8 cellular contexts compared by ENCODE assay signal in genomic region chr1:27392778-27393635, GRCh38. TPM values are rescaled to one million over a fixed set of nuclear protein-coding genes. Genes with fewer than 3 reads are reported as not detected.
A peak's percentile ranks its signal among the peaks of the same experiment; 100 is the strongest.
DNase-seq lines count a peak whose midpoint lies in the region; ATAC-seq and TF ChIP-seq lines count a peak whose summit lies in the region.

No MANE protein-coding gene starts in this region.

- H3K36me3 ChIP-seq in HUES6 (ENCODE audit: control insufficient read depth, insufficient read depth, low read length), result peaks cover 8% of the 10 kb centered on the region
- no peaks in the 10 kb centered on the region for H3K36me3 ChIP-seq in mammary epithelial cell (ENCODE audit: insufficient read depth, low read length)

- H2AFZ ChIP-seq in mammary epithelial cell (ENCODE audit: low read depth, low read length), result peak overlapping the region; percentile 94

- DNase-seq in D341Med (ENCODE audit: low spot score) (peak; percentile 25), mammary epithelial cell (no peak), myocyte (ENCODE audit: low read depth) (peak; percentile 34), NCI-H1048 (lab: John Stamatoyannopoulos, UW) (no peak)
- no peak for DNase-seq in stimulated activated naive CD4-positive, alpha-beta T cell treated with Interleukin-2 at 50 U/mL for 16 hours (lab: John Stamatoyannopoulos, UW)

- ATAC-seq in GM18909 (IDR thresholded peaks at IDR 0.05; ENCODE audit: poor library complexity, unreplicated experiment) (no peak), GM18505 (IDR thresholded peaks at IDR 0.05; ENCODE audit: unreplicated experiment) (no peak)

- H3K9me3 ChIP-seq in HUES6 (ENCODE audit: control insufficient read depth, insufficient read depth, low read depth, low read length), result no peaks in the 10 kb centered on the region
- H3K9me3 ChIP-seq in mammary epithelial cell (replicated peaks; ENCODE audit: insufficient read depth, low read length), result no peaks in the 10 kb centered on the region

- H3K4me3 ChIP-seq in HUES6 (ENCODE audit: low read depth, low read length) (peak overlapping the region; percentile 81), mammary epithelial cell (replicated peaks in 1 of 3; ENCODE audit: insufficient read depth in 1 of 3, low read depth in 2 of 3, low read length in 3 of 3) (peak overlapping the region; percentile 54 to 73 (median 64))

- H4K20me1 ChIP-seq in mammary epithelial cell (ENCODE audit: insufficient read depth, low read length), result no peaks in the 10 kb centered on the region

- TF ChIP-seq POLR2A in GM18505 (IDR thresholded peaks at IDR 0.05; ENCODE audit: borderline replicate concordance, extremely low read depth, insufficient read depth, insufficient read length), result no peak

- H3K4me2 ChIP-seq in mammary epithelial cell (ENCODE audit: insufficient read depth, low read depth, low read length), result peak overlapping the region; percentile 93

- in situ Hi-C loops in mammary epithelial cell (cut with MboI; ENCODE audit: low sequenced_read_pairs in 2 of 2), result loop anchor here in 1 of 2 donors (25.0 kb wide), 1 partner anchor 281 kb away; no protein-coding TSS in a partner anchor

- H3K27ac ChIP-seq in HUES6 (ENCODE audit: low read depth, low read length) (peak overlapping the region; percentile 90; the same call in 1 of the 2 replicates), mammary epithelial cell (ENCODE audit: insufficient read depth, low read depth, low read length) (peak overlapping the region; percentile 86)

- peaks cover 24% of the 10 kb centered on the region for H3K4me1 ChIP-seq in HUES6 (ENCODE audit: control insufficient read depth, insufficient read depth, low read length)
- peaks cover 26% of the 10 kb centered on the region for H3K4me1 ChIP-seq in mammary epithelial cell (ENCODE audit: insufficient read depth, low read length)

- WGBS in mammary epithelial cell (ENCODE audit: low coverage, missing lambda C conversion rate), result 40% methylated on average over 10 of the region's 30 CpGs

- H3K27me3 ChIP-seq in HUES6 (ENCODE audit: control insufficient read depth, insufficient read depth, low read length) (no peaks in the 10 kb centered on the region), mammary epithelial cell (ENCODE audit: insufficient read depth, low read length) (no peaks in the 10 kb centered on the region)

- CTCF ChIA-PET in mammary epithelial cell (lab: Charles Lee; ENCODE audit: low non-redundant PET), result interaction anchor here (0.6 kb wide), 1 partner anchor 161 kb away, joined by 4 read pairs; no protein-coding TSS in a partner anchor

- dilution Hi-C loops in mammary epithelial cell (cut with HindIII; ENCODE audit: low sequenced_read_pairs), result no loop called here

- intact Hi-C loops in mammary epithelial cell (cut with micrococcal nuclease), result loop anchor here (1.0 to 10.0 kb wide), 3 partner anchors 198 to 290 kb away; no protein-coding TSS in a partner anchor

- H3K9ac ChIP-seq in HUES6 (ENCODE audit: low read length) (peak overlapping the region; percentile 74), mammary epithelial cell (ENCODE audit: insufficient read depth, low read length) (peak overlapping the region; percentile 91)

- TF ChIP-seq CTCF in mammary epithelial cell (conservative IDR thresholded peaks at IDR 0.05 in 1 of 2, IDR thresholded peaks at IDR 0.05 in 1 of 2; ENCODE audit: extremely low read depth in 1 of 2, insufficient read depth in 1 of 2, low read depth in 1 of 2, low read length in 2 of 2), result peak; percentile 19 to 22

- peaks cover 18% of the 10 kb centered on the region for H3K79me2 ChIP-seq in mammary epithelial cell (ENCODE audit: insufficient read depth, low read length)

- no TSS peak for BruUV-seq in mammary epithelial cell (replicated peaks; lab: Mats Ljungman, UMichigan)

RNA-seq across cellular contexts. Expression of gene GPR3, which starts 0.6 kb away (rescaled TPM):
- total RNA-seq in mammary epithelial cell (1 to 10 TPM in 1 of 2 donors, under 1 TPM in 1; 0.50 to 2.3 TPM), myocyte (0.16 and 0.72 TPM in 2 replicates)
- polyA plus RNA-seq in mammary epithelial cell, result 3.1 TPM
- polyA minus RNA-seq in mammary epithelial cell, result not detected
- polyA plus RNA-seq in myocyte (2012), result 0.74 TPM

RNA-seq across cellular contexts. Expression of gene CD164L2, which starts 9.9 kb away (rescaled TPM):
- total RNA-seq in mammary epithelial cell (1 to 10 TPM; 1.7 to 2.7 TPM), myocyte (not detected in 2 replicates)
- 1.4 TPM for polyA plus RNA-seq in mammary epithelial cell
- 8.2 TPM for polyA minus RNA-seq in mammary epithelial cell
- polyA plus RNA-seq in myocyte (2012), result not detected

RNA-seq across cellular contexts. Expression of gene FCN3, which starts 18.4 kb away (rescaled TPM):
- total RNA-seq in mammary epithelial cell (not detected), myocyte (not detected in 2 replicates)
- not detected for polyA plus RNA-seq in mammary epithelial cell
- polyA minus RNA-seq in mammary epithelial cell, result not detected
- polyA plus RNA-seq in myocyte (2012), result 0.15 TPM

RNA-seq across cellular contexts. Expression of gene MAP3K6, which starts 26.2 kb away (rescaled TPM):
- total RNA-seq in mammary epithelial cell (10 to 100 TPM; 38.8 to 46.1 TPM), myocyte (26.0 and 29.3 TPM in 2 replicates)
- 22.5 TPM for polyA plus RNA-seq in mammary epithelial cell
- polyA minus RNA-seq in mammary epithelial cell, result 20.7 TPM
- 34.7 TPM for polyA plus RNA-seq in myocyte (2012)

RNA-seq across cellular contexts. Expression of gene SYTL1, which starts 51.2 kb away (rescaled TPM):
- total RNA-seq in mammary epithelial cell (10 to 100 TPM; 63.3 to 91.8 TPM), myocyte (0.05 TPM in 1 of 2 replicates, not detected in the other)
- polyA plus RNA-seq in mammary epithelial cell, result 33.0 TPM
- 14.8 TPM for polyA minus RNA-seq in mammary epithelial cell
- polyA plus RNA-seq in myocyte (2012), result 0.20 TPM

Comparison
In these comparisons a context has a peak if more than half of its experiments do, and no peak if none do; other contexts are left out.
1. DNase-seq: peak in D341Med (single experiment) and myocyte (single experiment); none in mammary epithelial cell (single experiment), NCI-H1048 (single experiment) and stimulated activated naive CD4-positive, alpha-beta T cell treated with Interleukin-2 at 50 U/mL for 16 hours (single experiment).